Comparison of ENCODE assay signal across 8 cellular contexts in the genomic region with DNA sequence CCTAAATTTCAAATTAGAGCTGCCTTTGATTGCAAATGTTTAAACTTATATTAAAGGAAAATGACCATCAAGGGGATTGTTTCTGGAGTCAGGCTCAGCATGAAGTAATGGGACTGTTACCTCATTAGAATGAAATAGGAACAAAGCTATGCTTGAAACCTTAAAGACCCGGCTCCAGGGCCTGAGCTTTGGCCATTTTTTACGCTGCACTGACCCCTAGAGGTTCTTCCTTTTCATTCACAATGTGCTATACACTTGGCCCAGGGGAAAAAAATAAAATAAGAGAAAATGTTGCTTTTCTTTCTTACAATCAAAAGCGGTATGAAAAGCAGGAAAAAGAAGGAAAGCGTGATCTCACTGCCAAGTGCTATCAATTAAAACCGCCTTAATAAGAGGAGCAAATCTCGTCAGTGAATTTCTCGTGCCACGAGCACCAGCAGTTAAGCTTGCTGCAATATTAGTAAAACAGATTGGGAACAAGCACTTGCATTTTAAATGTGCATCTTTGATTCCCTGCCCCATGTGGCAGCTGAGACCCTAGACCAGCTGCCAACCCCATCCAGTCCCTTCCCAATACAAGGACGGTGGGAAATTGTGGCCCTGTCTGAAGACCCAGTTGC.
DNase-seq lines count a peak whose midpoint lies in the region; ATAC-seq, FAIRE-seq and TF ChIP-seq lines count a peak whose summit lies in the region.

No MANE protein-coding gene starts in this region.

- H3K9me3 ChIP-seq in PC-9 (ENCODE audit: insufficient read depth, low read depth) (no peaks in the 10 kb centered on the region), esophagus muscularis mucosa (no peaks in the 10 kb centered on the region), neural progenitor cell (ENCODE audit: low read depth) (no peaks in the 10 kb centered on the region)

- no peak for TF ChIP-seq POLR2A in esophagus muscularis mucosa (IDR thresholded peaks at IDR 0.05; ENCODE audit: low read depth)

- no peaks in the 10 kb centered on the region for H3K36me3 Mint-ChIP-seq in activated CD4-positive, alpha-beta T cell treated with anti-CD3 and anti-CD28 coated beads, Interleukin-2, amount 10 ng/mL, durations not matched to agents 24 days and 14 days (ENCODE audit: low read depth)
- no peaks in the 10 kb centered on the region for H3K36me3 Mint-ChIP-seq in neural progenitor cell

- H2AFZ ChIP-seq in PC-9 (no peak overlapping the region), neural progenitor cell (replicated peaks) (peak overlapping the region; percentile 30)

- no TSS peak for BruUV-seq in PC-9 (replicated peaks; lab: Mats Ljungman, UMichigan)

- CTCF ChIA-PET in PC-9 (lab: Charles Lee) = interaction anchor here (0.6 to 1.0 kb wide), 3 partner anchors 8 to 445 kb away, joined by 3 to 5 read pairs (median 3); no protein-coding TSS in a partner anchor

- H3K9me3 Mint-ChIP-seq in activated CD4-positive, alpha-beta T cell treated with anti-CD3 and anti-CD28 coated beads, Interleukin-2, amount 10 ng/mL, durations not matched to agents 24 days and 14 days = no peaks in the 10 kb centered on the region
- H3K9me3 Mint-ChIP-seq in neural progenitor cell = no peaks in the 10 kb centered on the region

- H3F3A ChIP-seq in PC-9 (ENCODE audit: insufficient read depth, low read depth) (no peaks in the 10 kb centered on the region), neural progenitor cell (ENCODE audit: low read depth) (peaks cover 28% of the 10 kb centered on the region)

- H3K4me2 ChIP-seq in PC-9 (no peak overlapping the region), neural progenitor cell (no peak overlapping the region)

- FAIRE-seq in HTR-8/SVneo (lab: Jason Lieb, UNC) = no peak

- no peaks in the 10 kb centered on the region for H3K79me2 ChIP-seq in PC-9 (ENCODE audit: low read depth)
- no peaks in the 10 kb centered on the region for H3K79me2 ChIP-seq in neural progenitor cell (ENCODE audit: low read depth)

- no peaks in the 10 kb centered on the region for H3K27me3 Mint-ChIP-seq in activated CD4-positive, alpha-beta T cell treated with anti-CD3 and anti-CD28 coated beads, Interleukin-2, amount 10 ng/mL, durations not matched to agents 24 days and 14 days
- H3K27me3 Mint-ChIP-seq in neural progenitor cell (ENCODE audit: insufficient read depth, low read depth) = no peaks in the 10 kb centered on the region

- H3K4me1 ChIP-seq in PC-9 (replicated peaks; ENCODE audit: insufficient read depth) (no peaks in the 10 kb centered on the region), esophagus muscularis mucosa (no peaks in the 10 kb centered on the region), neural progenitor cell (peaks cover 26% of the 10 kb centered on the region)

- H3K36me3 ChIP-seq in PC-9 (ENCODE audit: low read depth) = no peaks in the 10 kb centered on the region
- no peaks in the 10 kb centered on the region for H3K36me3 ChIP-seq in esophagus muscularis mucosa
- H3K36me3 ChIP-seq in neural progenitor cell = no peaks in the 10 kb centered on the region

- TF ChIP-seq EP300 in esophagus muscularis mucosa (IDR thresholded peaks at IDR 0.05) = no peak

- ATAC-seq in GM21576 (IDR thresholded peaks at IDR 0.05; ENCODE audit: unreplicated experiment) = peak; percentile 80

- H3K27ac Mint-ChIP-seq in activated CD4-positive, alpha-beta T cell treated with anti-CD3 and anti-CD28 coated beads, Interleukin-2, amount 10 ng/mL, durations not matched to agents 24 days and 14 days = no peak overlapping the region
- H3K27ac Mint-ChIP-seq in neural progenitor cell = peak overlapping the region; percentile 44

- H3K27ac ChIP-seq in PC-9 (no peak overlapping the region), esophagus muscularis mucosa (replicated peaks in 1 of 4) (no peak overlapping the region), neural progenitor cell (no peak overlapping the region)

- POLR2A ChIA-PET in PC-9 (lab: Charles Lee; ENCODE audit: unreplicated experiment) = no interaction called here

- intact Hi-C loops in activated CD4-positive, alpha-beta T cell treated with anti-CD3 and anti-CD28 coated beads, Interleukin-2, amount 10 ng/mL, durations not matched to agents 24 days and 14 days (cut with micrococcal nuclease) = no loop called here
- intact Hi-C loops in PC-9 (cut with micrococcal nuclease; ENCODE audit: unreplicated experiment) = no loop called here
- intact Hi-C loops in esophagus muscularis mucosa (cut with DNase I) = loop anchor here (10.0 kb wide), 2 partner anchors 433 to 563 kb away; no protein-coding TSS in a partner anchor

- peak; percentile 69 for DNase-seq in activated CD4-positive, alpha-beta T cell treated with anti-CD3 and anti-CD28 coated beads, Interleukin-2, amount 10 ng/mL, durations not matched to agents 24 days and 14 days
- DNase-seq in activated CD4-positive, alpha-beta T cell treated with anti-CD3 and anti-CD28 coated beads for 4 hours = no peak
- peak; percentile 20 for DNase-seq in HTR-8/SVneo (ENCODE audit: insufficient read length, low spot score)
- no peak for DNase-seq in PC-9
- DNase-seq in esophagus muscularis mucosa (ENCODE audit: extremely low spot score) = no peak
- peak; percentile 78 for DNase-seq in neural progenitor cell (ENCODE audit: low spot score)
- no peak for DNase-seq in cortex of kidney (lab: John Stamatoyannopoulos, UW)

- TF ChIP-seq CTCF in PC-9 (conservative IDR thresholded peaks at IDR 0.05) = peak; percentile 72
- peak; percentile 23 to 41 (median 32) for TF ChIP-seq CTCF in esophagus muscularis mucosa (IDR thresholded peaks at IDR 0.05)
- peak; percentile 83 for TF ChIP-seq CTCF in neural progenitor cell (IDR thresholded peaks at IDR 0.05)

- no peaks in the 10 kb centered on the region for H4K20me1 ChIP-seq in PC-9 (ENCODE audit: insufficient read depth)
- no peaks in the 10 kb centered on the region for H4K20me1 ChIP-seq in neural progenitor cell (ENCODE audit: low read depth)

- peaks cover 15% of the 10 kb centered on the region for H3K4me1 Mint-ChIP-seq in activated CD4-positive, alpha-beta T cell treated with anti-CD3 and anti-CD28 coated beads, Interleukin-2, amount 10 ng/mL, durations not matched to agents 24 days and 14 days
- peaks cover 5% of the 10 kb centered on the region for H3K4me1 Mint-ChIP-seq in neural progenitor cell

- 67% methylated on average over 9 of the region's 9 CpGs for WGBS in esophagus muscularis mucosa

- H3K4me3 ChIP-seq in PC-9 (no peak overlapping the region), esophagus muscularis mucosa (no peak overlapping the region), neural progenitor cell (no peak overlapping the region)

- H3K27me3 ChIP-seq in PC-9 (ENCODE audit: insufficient read depth, low read depth) = no peaks in the 10 kb centered on the region
- no peaks in the 10 kb centered on the region for H3K27me3 ChIP-seq in esophagus muscularis mucosa
- no peaks in the 10 kb centered on the region for H3K27me3 ChIP-seq in neural progenitor cell

- H3K9ac ChIP-seq in neural progenitor cell = no peak overlapping the region

- H3K4me3 Mint-ChIP-seq in activated CD4-positive, alpha-beta T cell treated with anti-CD3 and anti-CD28 coated beads, Interleukin-2, amount 10 ng/mL, durations not matched to agents 24 days and 14 days = no peak overlapping the region
- no peak overlapping the region for H3K4me3 Mint-ChIP-seq in neural progenitor cell

- H3K9me2 ChIP-seq in PC-9 (ENCODE audit: insufficient read depth) = no peaks in the 10 kb centered on the region

Comparison
In these comparisons a context has a peak if more than half of its experiments do, and no peak if none do; other contexts are left out.
1. DNase-seq: peak in activated CD4-positive, alpha-beta T cell treated with anti-CD3 and anti-CD28 coated beads, Interleukin-2, amount 10 ng/mL, durations not matched to agents 24 days and 14 days (single experiment), HTR-8/SVneo (single experiment) and neural progenitor cell (single experiment); none in activated CD4-positive, alpha-beta T cell treated with anti-CD3 and anti-CD28 coated beads for 4 hours (0 of 2), PC-9 (0 of 2), esophagus muscularis mucosa (single experiment) and cortex of kidney (single experiment).
2. CTCF ChIP-seq: peak in every context shown above with its lines; median percentile 83 in neural progenitor cell; 72 in PC-9; 32 in esophagus muscularis mucosa.